3 cellular contexts compared by ENCODE assay signal in genomic region chr6:28322661-28323060, GRCh38.
TF ChIP-seq lines count a peak whose summit lies in the region.

No MANE protein-coding gene starts in this region.

TF ChIP-seq in HEK293, 187 proteins besides CTCF, POLR2A, EP300 and RAD21:
- no peak for TF ChIP-seq ZNF302 (tag by site-specific recombination; IDR thresholded peaks at IDR 0.05; ENCODE audit: low read depth)
- TF ChIP-seq ZNF132 (tag by site-specific recombination; IDR thresholded peaks at IDR 0.05; ENCODE audit: borderline replicate concordance): no peak
- TF ChIP-seq ZNF624 (tag by site-specific recombination; IDR thresholded peaks at IDR 0.05): no peak
- TF ChIP-seq TSHZ1 (tag by site-specific recombination; IDR thresholded peaks at IDR 0.05; ENCODE audit: borderline replicate concordance): no peak
- TF ChIP-seq SCRT2 (tag by site-specific recombination; IDR thresholded peaks at IDR 0.05): 0 out of 2 replicates have a peak, but pooled peaks have one; percentile 9
- TF ChIP-seq ZNF133 (tag by site-specific recombination; IDR thresholded peaks at IDR 0.05): no peak

TF ChIP-seq in K562, 482 proteins besides CTCF, POLR2A, EP300 and RAD21:
- no peak for TF ChIP-seq SAFB2 (IDR thresholded peaks at IDR 0.05; ENCODE audit: borderline replicate concordance, low read depth, low read length, severe bottlenecking)
- peak; percentile 54; the same call in 1 of the 2 replicates for TF ChIP-seq CEBPB (tag; IDR thresholded peaks at IDR 0.05)
- no peak for TF ChIP-seq CSDE1 (IDR thresholded peaks at IDR 0.05)
- no peak for TF ChIP-seq CEBPG (CRISPR knock-in tag; IDR thresholded peaks at IDR 0.05)
- TF ChIP-seq CEBPG (tag; conservative IDR thresholded peaks at IDR 0.05 in 1 of 2, IDR thresholded peaks at IDR 0.05 in 1 of 2): peak; percentile 27 to 34; a peak in 1 of 4 replicates
TF ChIP-seq in K562: peak in this region for 2.

TF ChIP-seq in GM12891, 5 proteins besides CTCF, POLR2A, EP300 and RAD21:
- TF ChIP-seq PAX5 (IDR thresholded peaks at IDR 0.05; ENCODE audit: insufficient read depth, low read length, severe bottlenecking) (no peak), POLR2AphosphoS5 (IDR thresholded peaks at IDR 0.05; ENCODE audit: low read depth, low read length) (no peak), SPI1 (IDR thresholded peaks at IDR 0.05; ENCODE audit: low read depth, low read length) (no peak), TAF1 (IDR thresholded peaks at IDR 0.05; ENCODE audit: low read depth, low read length) (no peak), POU2F2 (IDR thresholded peaks at IDR 0.05; ENCODE audit: low read depth, low read length) (no peak)
